ENCODE assay signal across 8 cellular contexts in genomic region chr1:10755977-10756521, GRCh38. TPM values are rescaled to one million over a fixed set of nuclear protein-coding genes. Genes with fewer than 3 reads are reported as not detected.
DNase-seq lines count a peak whose midpoint lies in the region; ATAC-seq and TF ChIP-seq lines count a peak whose summit lies in the region.

No MANE protein-coding gene starts in this region.

- H3K27me3 ChIP-seq in RWPE2 (ENCODE audit: insufficient read depth, poor library complexity, severe bottlenecking) (no peaks in the 10 kb centered on the region), dorsolateral prefrontal cortex (peaks cover 0 to 11% (median 0%) of the 10 kb centered on the region in 45 donors)

- H3K4me1 ChIP-seq in HEK293 (ENCODE audit: control insufficient read depth, insufficient read depth, low read length) (no peaks in the 10 kb centered on the region), RWPE2 (ENCODE audit: insufficient read depth, poor library complexity, severe bottlenecking) (no peaks in the 10 kb centered on the region)

- peaks cover 0 to 12% of the 10 kb centered on the region in 2 experiments; a peak in 1 of 3 replicates for H3K36me3 ChIP-seq in HEK293 (ENCODE audit: control insufficient read depth in 2 of 2, insufficient read depth in 1 of 2, low read length in 2 of 2)
- no peaks in the 10 kb centered on the region for H3K36me3 ChIP-seq in RWPE2 (ENCODE audit: low read depth)

- ATAC-seq in RWPE2 (ENCODE audit: low read depth) (peak; percentile 86), HG03439 (IDR thresholded peaks at IDR 0.05; ENCODE audit: unreplicated experiment) (no peak)

- DNase-seq in RWPE2 (ENCODE audit: low spot score) (no peak), iPS-NIHi11 (ENCODE audit: low spot score) (peak; percentile 76), dorsolateral prefrontal cortex (no peak), ACHN (no peak)
- peak; percentile 55 for DNase-seq in activated effector memory CD4-positive, alpha-beta T cell treated with Interleukin-2 at 50 U/mL for 16 hours
- DNase-seq in stimulated activated CD4-positive, alpha-beta T cell treated with anti-CD3 and anti-CD28 coated beads, TNF-alpha, amount 100 ng/mL, for 4 hours (ENCODE audit: low read depth in 3 of 3), result peak; percentile 12 to 31 (median 22)

- H3K4me3 ChIP-seq in HEK293 (ENCODE audit: low read depth, low read length) (no peak overlapping the region), RWPE2 (ENCODE audit: severe bottlenecking) (no peak overlapping the region), dorsolateral prefrontal cortex (no peak overlapping the region)

- CTCF ChIA-PET in HEK293 (lab: Yijun Ruan, JAX), result no interaction called here

- TF ChIP-seq CTCF in HEK293 (tag by site-specific recombination; IDR thresholded peaks at IDR 0.05), result no peak; the same call in 1 of the 2 replicates
- TF ChIP-seq CTCF in RWPE2 (IDR thresholded peaks at IDR 0.05; ENCODE audit: poor library complexity, severe bottlenecking), result no peak
- no peak for TF ChIP-seq CTCF in dorsolateral prefrontal cortex (IDR thresholded peaks at IDR 0.05 in 54 of 56, conservative IDR thresholded peaks at IDR 0.05 in 2 of 56; ENCODE audit: low read depth in 1 of 56, partially characterized antibody in 56 of 56)

- in situ Hi-C loops in ACHN (cut with HindIII; ENCODE audit: low pct_ligation_motif_present, low pct_unique_long_range_greater_than_20kb, low sequenced_read_pairs), result no loop called here

- POLR2A ChIA-PET in HEK293 (lab: Yijun Ruan, JAX), result no interaction called here

- intact Hi-C loops in dorsolateral prefrontal cortex (cut with DNase I), result no loop called here

- no peak overlapping the region for H3K27ac ChIP-seq in HEK293 (ENCODE audit: extremely low read depth, low read depth, low read length)
- H3K27ac ChIP-seq in RWPE2 (ENCODE audit: poor library complexity, severe bottlenecking), result no peak overlapping the region
- H3K27ac ChIP-seq in dorsolateral prefrontal cortex, result no peak overlapping the region

- no peaks in the 10 kb centered on the region for H3K9me3 ChIP-seq in HEK293 (ENCODE audit: control insufficient read depth, insufficient read depth, low read depth, low read length)
- H3K9me3 ChIP-seq in RWPE2 (ENCODE audit: severe bottlenecking), result no peaks in the 10 kb centered on the region

TF ChIP-seq in HEK293, 187 proteins besides CTCF, POLR2A, EP300 and RAD21:
- TF ChIP-seq ZBTB17 (tag by site-specific recombination; IDR thresholded peaks at IDR 0.05), result no peak
- TF ChIP-seq KLF16 (tag by site-specific recombination; IDR thresholded peaks at IDR 0.05), result peak; percentile 64; the same call in 1 of the 2 replicates
- TF ChIP-seq PATZ1 (tag by site-specific recombination; IDR thresholded peaks at IDR 0.05), result peak; percentile 27; the same call in 1 of the 2 replicates
- peak; percentile 29; the same call in 1 of the 2 replicates for TF ChIP-seq ZNF692 (tag by site-specific recombination; IDR thresholded peaks at IDR 0.05)
- TF ChIP-seq KLF9 (tag by site-specific recombination; IDR thresholded peaks at IDR 0.05; ENCODE audit: low read depth), result peak; percentile 95
- peak; percentile 97 for TF ChIP-seq KLF1 (tag by site-specific recombination; IDR thresholded peaks at IDR 0.05)
- TF ChIP-seq SP2 (tag by site-specific recombination; IDR thresholded peaks at IDR 0.05), result peak; percentile 60
- peak; percentile 18; the same call in 1 of the 2 replicates for TF ChIP-seq SP7 (tag by site-specific recombination; IDR thresholded peaks at IDR 0.05)
- peak; percentile 62 for TF ChIP-seq KLF17 (tag by site-specific recombination; IDR thresholded peaks at IDR 0.05)
- TF ChIP-seq ZNF514 (tag by site-specific recombination; IDR thresholded peaks at IDR 0.05), result no peak
- peak; percentile 30 for TF ChIP-seq GLIS2 (tag by site-specific recombination; IDR thresholded peaks at IDR 0.05)
- TF ChIP-seq KLF10 (tag by site-specific recombination; IDR thresholded peaks at IDR 0.05), result peak; percentile 96
- TF ChIP-seq ZNF302 (tag by site-specific recombination; IDR thresholded peaks at IDR 0.05; ENCODE audit: low read depth), result no peak
- no peak for TF ChIP-seq ZNF768 (tag by site-specific recombination; IDR thresholded peaks at IDR 0.05)
- peak; percentile 54; the same call in 1 of the 2 replicates for TF ChIP-seq EGR2 (tag by site-specific recombination; IDR thresholded peaks at IDR 0.05; ENCODE audit: low read depth)
- TF ChIP-seq ZFHX2 (tag by site-specific recombination; conservative IDR thresholded peaks at IDR 0.05), result peak; percentile 71
- peak; percentile 67; the same call in 1 of the 2 replicates for TF ChIP-seq ZNF449 (tag by site-specific recombination; IDR thresholded peaks at IDR 0.05)
TF ChIP-seq in HEK293: peak in this region for 13.

RNA-seq across cellular contexts. Expression of gene CASZ1, which starts 40.4 kb away (rescaled TPM):
- total RNA-seq in dorsolateral prefrontal cortex, result 1 to 10 TPM in 114 of 120 experiments, under 1 TPM in 6; 0.34 to 6.1 (median 2.8) TPM

Comparison
In these comparisons a context has a peak if more than half of its experiments do, and no peak if none do; other contexts are left out.
1. DNase-seq: peak in activated effector memory CD4-positive, alpha-beta T cell treated with Interleukin-2 at 50 U/mL for 16 hours (single experiment), iPS-NIHi11 (single experiment) and stimulated activated CD4-positive, alpha-beta T cell treated with anti-CD3 and anti-CD28 coated beads, TNF-alpha, amount 100 ng/mL, for 4 hours (3 of 3); none in RWPE2 (single experiment), dorsolateral prefrontal cortex (0 of 10) and ACHN (single experiment).